19 cellular contexts compared by ENCODE assay signal in the genomic region with DNA sequence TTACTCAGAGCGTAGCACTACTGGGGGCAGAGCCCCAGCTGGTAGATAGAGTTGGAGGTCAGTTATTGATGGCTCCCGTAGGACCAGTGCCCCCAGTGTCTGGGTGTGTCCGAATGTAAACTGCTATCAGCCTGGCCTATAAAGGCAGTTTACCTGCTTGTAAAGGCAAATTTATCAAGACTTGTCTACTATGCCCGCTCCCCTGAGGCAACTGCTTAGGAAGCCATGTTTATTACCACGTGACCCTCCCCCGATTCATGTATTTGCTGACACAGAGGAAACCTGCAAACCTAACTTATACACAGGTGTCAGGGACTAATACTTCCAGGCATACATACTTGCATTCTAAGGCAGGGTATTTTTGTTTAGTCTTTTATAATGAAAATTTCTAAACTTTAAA. TPM values are rescaled to one million over a fixed set of nuclear protein-coding genes. Genes with fewer than 3 reads are reported as not detected.
A peak's percentile ranks its signal among the peaks of the same experiment; 100 is the strongest.
DNase-seq lines count a peak whose midpoint lies in the region; ATAC-seq, FAIRE-seq and TF ChIP-seq lines count a peak whose summit lies in the region.
"Had no signal": no experiment of that assay in that cellular context is flagged by ENCODE, and none has a peak within 500 bp of the region (broad histone marks: within the 10 kb centered on the region; RNA-seq: fewer than 3 reads in every experiment).

No MANE protein-coding gene starts in this region.

- H3K27me3 ChIP-seq in HepG2 (ENCODE audit: control insufficient read depth in 1 of 2, insufficient read depth in 2 of 2, low read length in 2 of 2) (no peaks in the 10 kb centered on the region), right lobe of liver (no peaks in the 10 kb centered on the region), transverse colon (no peaks in the 10 kb centered on the region)
- H3K27me3 ChIP-seq: adrenal gland had no signal

- H3K4me3 ChIP-seq in HepG2 (replicated peaks in 1 of 3; ENCODE audit: insufficient read depth in 1 of 3, low read depth in 2 of 3, low read length in 3 of 3) (peak overlapping the region; percentile 44 to 55 (median 51); a peak in 5 of 6 replicates), right lobe of liver (no peak overlapping the region), transverse colon (peak overlapping the region in 2 of 4 donors; percentile 33 to 57)
- H3K4me3 ChIP-seq: adrenal gland, HAP-1, prostate gland had no signal

- POLR2A ChIA-PET in HepG2 (lab: Yijun Ruan, JAX), result no interaction called here

- H3K27ac ChIP-seq in HepG2 (ENCODE audit: extremely low read length, insufficient read depth, low read length), result no peak overlapping the region
- no peak overlapping the region for H3K27ac ChIP-seq in right lobe of liver
- peak overlapping the region; percentile 89 to 92 (median 89) for H3K27ac ChIP-seq in transverse colon
- H3K27ac ChIP-seq: adrenal gland, prostate gland had no signal

- H4K20me1 ChIP-seq in HepG2 (ENCODE audit: insufficient read depth, low read length), result no peaks in the 10 kb centered on the region

- H2AFZ ChIP-seq in HepG2 (ENCODE audit: low read length), result peak overlapping the region; percentile 86

- intact Hi-C loops in HepG2 (cut with micrococcal nuclease; ENCODE audit: unreplicated experiment), result no loop called here
- intact Hi-C loops in right lobe of liver (cut with DNase I), result no loop called here
- intact Hi-C loops in transverse colon (cut with DNase I; ENCODE audit: low total_unique reads), result no loop called here

- TF ChIP-seq RAD21 in HepG2 (CRISPR knock-in tag; IDR thresholded peaks at IDR 0.05), result no peak

- BruUV-seq in HepG2 (replicated peaks; lab: Mats Ljungman, UMichigan), result no TSS peak

- DNase-seq in HepG2 (ENCODE audit: low spot score) (no peak), right lobe of liver (no peak), transverse colon (peak; percentile 53)
- DNase-seq: ACHN; activated CD8-positive, alpha-beta T cell treated with anti-CD3 and anti-CD28 coated beads for 36 hours; adrenal gland; CD4-positive, alpha-beta memory T cell; central memory CD4-positive, alpha-beta T cell; foreskin melanocyte; left ventricle myocardium superior; naive thymus-derived CD4-positive, alpha-beta T cell; NCI-H345; stimulated activated CD4-positive, alpha-beta T cell treated with anti-CD3 and anti-CD28 coated beads, Interleukin-12 subunit alpha, Interleukin-12 subunit beta, amount 100 ng/mL, for 4 hours had no signal

- TF ChIP-seq POLR2A in HepG2 (IDR thresholded peaks at IDR 0.05; ENCODE audit: insufficient read depth in 1 of 2, low read depth in 2 of 2, low read length in 2 of 2) (no peak), right lobe of liver (IDR thresholded peaks at IDR 0.05) (no peak), transverse colon (IDR thresholded peaks at IDR 0.05) (no peak)

- in situ Hi-C loops in HepG2 (cut with HindIII; ENCODE audit: extremely low pct_ligation_motif_present, low pct_unique_long_range_greater_than_20kb) (no loop called here), transverse colon (cut with MboI; ENCODE audit: low pct_ligation_motif_present in 1 of 4, low pct_unique_long_range_greater_than_20kb in 1 of 4, low sequenced_read_pairs in 3 of 4) (no loop called here)

- no peak for FAIRE-seq in HepG2 (lab: Jason Lieb, UNC)
- FAIRE-seq: GM12892 had no signal

- TF ChIP-seq CTCF in HepG2 (CRISPR knock-in tag; IDR thresholded peaks at IDR 0.05), result no peak
- TF ChIP-seq CTCF in right lobe of liver (IDR thresholded peaks at IDR 0.05), result no peak
- no peak for TF ChIP-seq CTCF in transverse colon (IDR thresholded peaks at IDR 0.05)

- no peaks in the 10 kb centered on the region for H3K9me3 ChIP-seq in HepG2 (ENCODE audit: low read length)
- H3K9me3 ChIP-seq in right lobe of liver, result no peaks in the 10 kb centered on the region
- H3K9me3 ChIP-seq in transverse colon, result no peaks in the 10 kb centered on the region
- H3K9me3 ChIP-seq: adrenal gland, HAP-1, prostate gland had no signal

- CTCF ChIA-PET in HepG2 (lab: Yijun Ruan, JAX; ENCODE audit: low intra/inter-chr PET ratio, low total read pairs), result no interaction called here

- peak; percentile 44; the same call in 1 of the 3 replicates for ATAC-seq in HepG2
- ATAC-seq in right lobe of liver, result no peak
- ATAC-seq in HG02970 (IDR thresholded peaks at IDR 0.05; ENCODE audit: low FRiP score, unreplicated experiment), result no peak
- ATAC-seq: activated CD8-positive, alpha-beta T cell treated with anti-CD3 and anti-CD28 coated beads for 36 hours; activated T-helper 17 cell treated with anti-CD3 and anti-CD28 coated beads, Interleukin-2, amount 50 U/mL, for 72 hours; left ventricle myocardium superior; naive thymus-derived CD4-positive, alpha-beta T cell; Panc1 had no signal

- TF ChIP-seq EP300 in HepG2 (IDR thresholded peaks at IDR 0.05; ENCODE audit: low read depth in 2 of 2, low read length in 2 of 2) (no peak), HepG2 (CRISPR knock-in tag; IDR thresholded peaks at IDR 0.05; ENCODE audit: borderline replicate concordance) (no peak), transverse colon (IDR thresholded peaks at IDR 0.05; ENCODE audit: low read depth) (no peak)

- peak overlapping the region; percentile 43 for H3K9ac ChIP-seq in HepG2 (ENCODE audit: insufficient read depth, low read depth, low read length)

- peak overlapping the region; percentile 73 for H3K4me2 ChIP-seq in HepG2 (ENCODE audit: low read depth, low read length)

- 27% methylated on average over 5 of the region's 6 CpGs for WGBS in HepG2 (ENCODE audit: low lambda C conversion rate)
- no CpG with 5 or more reads among the region's 6 CpGs for WGBS in right lobe of liver (ENCODE audit: insufficient coverage, low coverage, low lambda C conversion rate, missing lambda C conversion rate)
- 33 to 53% methylated on average over 3 to 6 of the region's 6 CpGs for WGBS in transverse colon (ENCODE audit: low coverage in 1 of 2), 2 donors

- H3K79me2 ChIP-seq in HepG2 (ENCODE audit: insufficient read depth, low read length), result no peaks in the 10 kb centered on the region

- H3K36me3 ChIP-seq in HepG2 (replicated peaks in 1 of 2; ENCODE audit: control insufficient read depth in 1 of 2, insufficient read depth in 2 of 2, low read length in 2 of 2), result no peaks in the 10 kb centered on the region
- H3K36me3 ChIP-seq in right lobe of liver, result no peaks in the 10 kb centered on the region
- no peaks in the 10 kb centered on the region for H3K36me3 ChIP-seq in transverse colon
- H3K36me3 ChIP-seq: adrenal gland, HAP-1, prostate gland had no signal

- H3K4me1 ChIP-seq in HepG2 (ENCODE audit: insufficient read depth, low read length) (peaks cover 60% of the 10 kb centered on the region), right lobe of liver (no peaks in the 10 kb centered on the region), transverse colon (peaks cover 0 to 32% (median 20%) of the 10 kb centered on the region in 4 donors)
- H3K4me1 ChIP-seq: adrenal gland, HAP-1, prostate gland had no signal

RNA-seq across cellular contexts. Expression of a gene that starts 0.6 kb away (rescaled TPM):
- total RNA-seq in HepG2 (2016; rRNA removed; fragmentation: Illumina TruSeq; extraction: Trizol), result 0.49 and 0.53 TPM in 2 replicates
- total RNA-seq in HepG2 (2016; cell fraction: cytosol; rRNA removed; fragmentation: Illumina TruSeq; extraction: Trizol; ENCODE audit: low read depth), result not detected in 2 replicates
- 0.52 and 0.55 TPM in 2 replicates for total RNA-seq in HepG2 (2016; cell fraction: insoluble cytoplasmic fraction; rRNA removed; fragmentation: Illumina TruSeq; extraction: Trizol)
- total RNA-seq in HepG2 (2016; cell fraction: membrane; rRNA removed; fragmentation: Illumina TruSeq; extraction: Trizol), result 0.34 TPM in 2 replicates
- total RNA-seq in HepG2 (2016; cell fraction: nucleus; rRNA removed; fragmentation: Illumina TruSeq; extraction: Trizol), result not detected in 2 replicates
- polyA plus RNA-seq in HepG2 (2011; rRNA removed), result 0.47 and 0.55 TPM in 2 replicates
- 0.81 and 0.82 TPM in 2 replicates for polyA plus RNA-seq in HepG2 (2011; cell fraction: cytosol; rRNA removed)
- polyA plus RNA-seq in HepG2 (2011; cell fraction: nucleus; rRNA removed), result 0.35 and 0.62 TPM in 2 replicates
- polyA plus RNA-seq in HepG2 (2012), result 0.68 TPM in 2 replicates
- polyA plus RNA-seq in HepG2 (2016; cell fraction: cytosol; fragmentation: Illumina TruSeq; extraction: Trizol; ENCODE audit: low read depth), result not detected in 2 replicates
- polyA plus RNA-seq in HepG2 (2016; cell fraction: insoluble cytoplasmic fraction; fragmentation: Illumina TruSeq; extraction: Trizol; ENCODE audit: low read depth), result 0.46 and 0.48 TPM in 2 replicates
- polyA plus RNA-seq in HepG2 (2016; cell fraction: membrane; fragmentation: Illumina TruSeq; extraction: Trizol; ENCODE audit: low read depth), result not detected in 2 replicates
- not detected in 2 replicates for polyA plus RNA-seq in HepG2 (2016; cell fraction: nucleus; fragmentation: Illumina TruSeq; extraction: Trizol; ENCODE audit: insufficient read depth, low read depth)
- 0.21 TPM in 1 of 2 replicates, not detected in the other for polyA minus RNA-seq in HepG2 (2011; rRNA and poly(A)+ RNA removed; ENCODE audit: low replicate concordance)
- polyA minus RNA-seq in HepG2 (2011; cell fraction: cytosol; rRNA and poly(A)+ RNA removed), result not detected in 2 replicates
- polyA minus RNA-seq in HepG2 (2011; cell fraction: nucleus; rRNA and poly(A)+ RNA removed), result 0.87 TPM in 1 of 2 replicates, not detected in the other
- not detected for total RNA-seq in right lobe of liver
- 100 to 1,000 TPM in 3 of 4 donors, 10 to 100 TPM in 1; 19.5 to 256 (median 144) TPM for total RNA-seq in transverse colon
- total RNA-seq: activated CD8-positive, alpha-beta T cell treated with anti-CD3 and anti-CD28 coated beads for 36 hours; activated T-helper 17 cell treated with anti-CD3 and anti-CD28 coated beads, Interleukin-2, amount 50 U/mL, for 72 hours; adrenal gland; CD4-positive, alpha-beta memory T cell; left ventricle myocardium superior; naive thymus-derived CD4-positive, alpha-beta T cell had no signal
- polyA plus RNA-seq: adrenal gland; CD4-positive, alpha-beta memory T cell; naive thymus-derived CD4-positive, alpha-beta T cell had no signal

RNA-seq across cellular contexts. Expression of a gene that starts 14.7 kb away (rescaled TPM):
- 0.45 and 0.49 TPM in 2 replicates for total RNA-seq in HepG2 (2016; rRNA removed; fragmentation: Illumina TruSeq; extraction: Trizol)
- total RNA-seq in HepG2 (2016; cell fraction: cytosol; rRNA removed; fragmentation: Illumina TruSeq; extraction: Trizol; ENCODE audit: low read depth), result 0.10 and 0.44 TPM in 2 replicates
- 0.21 and 0.50 TPM in 2 replicates for total RNA-seq in HepG2 (2016; cell fraction: insoluble cytoplasmic fraction; rRNA removed; fragmentation: Illumina TruSeq; extraction: Trizol)
- 0.14 and 0.25 TPM in 2 replicates for total RNA-seq in HepG2 (2016; cell fraction: membrane; rRNA removed; fragmentation: Illumina TruSeq; extraction: Trizol)
- 0.88 and 2.1 TPM in 2 replicates for total RNA-seq in HepG2 (2016; cell fraction: nucleus; rRNA removed; fragmentation: Illumina TruSeq; extraction: Trizol)
- polyA plus RNA-seq in HepG2 (2011; rRNA removed), result 2.5 and 2.8 TPM in 2 replicates
- 3.4 and 3.9 TPM in 2 replicates for polyA plus RNA-seq in HepG2 (2011; cell fraction: cytosol; rRNA removed)
- polyA plus RNA-seq in HepG2 (2011; cell fraction: nucleus; rRNA removed), result 7.6 and 10.2 TPM in 2 replicates
- 2.7 and 2.9 TPM in 2 replicates for polyA plus RNA-seq in HepG2 (2012)
- 0.20 and 0.25 TPM in 2 replicates for polyA plus RNA-seq in HepG2 (2016; cell fraction: cytosol; fragmentation: Illumina TruSeq; extraction: Trizol; ENCODE audit: low read depth)
- polyA plus RNA-seq in HepG2 (2016; cell fraction: insoluble cytoplasmic fraction; fragmentation: Illumina TruSeq; extraction: Trizol; ENCODE audit: low read depth), result 0.21 and 0.37 TPM in 2 replicates
- 0.24 and 0.43 TPM in 2 replicates for polyA plus RNA-seq in HepG2 (2016; cell fraction: membrane; fragmentation: Illumina TruSeq; extraction: Trizol; ENCODE audit: low read depth)
- 3.0 TPM in 2 replicates for polyA plus RNA-seq in HepG2 (2016; cell fraction: nucleus; fragmentation: Illumina TruSeq; extraction: Trizol; ENCODE audit: insufficient read depth, low read depth)
- 0.37 and 3.2 TPM in 2 replicates for polyA minus RNA-seq in HepG2 (2011; rRNA and poly(A)+ RNA removed; ENCODE audit: low replicate concordance)
- 2.2 TPM in 2 replicates for polyA minus RNA-seq in HepG2 (2011; cell fraction: cytosol; rRNA and poly(A)+ RNA removed)
- polyA minus RNA-seq in HepG2 (2011; cell fraction: nucleus; rRNA and poly(A)+ RNA removed), result 1.0 and 2.6 TPM in 2 replicates
- total RNA-seq in right lobe of liver, result 1 to 10 TPM; 1.1 to 7.9 (median 3.0) TPM
- 100 to 1,000 TPM; 285 to 729 (median 580) TPM for total RNA-seq in transverse colon

RNA-seq across cellular contexts. Expression of a gene that starts 21.9 kb away (rescaled TPM):
- total RNA-seq in HepG2 (2016; rRNA removed; fragmentation: Illumina TruSeq; extraction: Trizol) (26.5 and 30.2 TPM in 2 replicates), right lobe of liver (10 to 100 TPM in 5 of 6 experiments, 1 to 10 TPM in 1; 7.8 to 23.7 (median 17.7) TPM), transverse colon (10 to 100 TPM in 3 of 4 donors, 1 to 10 TPM in 1; 6.0 to 56.9 (median 22.3) TPM)
- 6.4 and 7.8 TPM in 2 replicates for total RNA-seq in HepG2 (2016; cell fraction: cytosol; rRNA removed; fragmentation: Illumina TruSeq; extraction: Trizol; ENCODE audit: low read depth)
- 30.1 and 30.4 TPM in 2 replicates for total RNA-seq in HepG2 (2016; cell fraction: insoluble cytoplasmic fraction; rRNA removed; fragmentation: Illumina TruSeq; extraction: Trizol)
- 7.4 and 8.6 TPM in 2 replicates for total RNA-seq in HepG2 (2016; cell fraction: membrane; rRNA removed; fragmentation: Illumina TruSeq; extraction: Trizol)
- 17.9 and 19.3 TPM in 2 replicates for total RNA-seq in HepG2 (2016; cell fraction: nucleus; rRNA removed; fragmentation: Illumina TruSeq; extraction: Trizol)
- polyA plus RNA-seq in HepG2 (2011; rRNA removed), result 22.2 and 23.0 TPM in 2 replicates
- 25.4 and 31.1 TPM in 2 replicates for polyA plus RNA-seq in HepG2 (2011; cell fraction: cytosol; rRNA removed)
- polyA plus RNA-seq in HepG2 (2011; cell fraction: nucleus; rRNA removed), result 71.0 and 88.9 TPM in 2 replicates
- polyA plus RNA-seq in HepG2 (2012), result 15.6 and 17.8 TPM in 2 replicates
- 4.4 TPM in 2 replicates for polyA plus RNA-seq in HepG2 (2016; cell fraction: cytosol; fragmentation: Illumina TruSeq; extraction: Trizol; ENCODE audit: low read depth)
- 27.5 and 28.1 TPM in 2 replicates for polyA plus RNA-seq in HepG2 (2016; cell fraction: insoluble cytoplasmic fraction; fragmentation: Illumina TruSeq; extraction: Trizol; ENCODE audit: low read depth)
- 3.8 and 5.1 TPM in 2 replicates for polyA plus RNA-seq in HepG2 (2016; cell fraction: membrane; fragmentation: Illumina TruSeq; extraction: Trizol; ENCODE audit: low read depth)
- polyA plus RNA-seq in HepG2 (2016; cell fraction: nucleus; fragmentation: Illumina TruSeq; extraction: Trizol; ENCODE audit: insufficient read depth, low read depth), result 36.5 and 39.9 TPM in 2 replicates
- polyA minus RNA-seq in HepG2 (2011; rRNA and poly(A)+ RNA removed; ENCODE audit: low replicate concordance), result 9.9 and 24.8 TPM in 2 replicates
- 5.3 and 10.7 TPM in 2 replicates for polyA minus RNA-seq in HepG2 (2011; cell fraction: cytosol; rRNA and poly(A)+ RNA removed)
- 27.2 and 33.7 TPM in 2 replicates for polyA minus RNA-seq in HepG2 (2011; cell fraction: nucleus; rRNA and poly(A)+ RNA removed)

RNA-seq across cellular contexts. Expression of a gene that starts 22.3 kb away (rescaled TPM):
- total RNA-seq in HepG2 (2016; rRNA removed; fragmentation: Illumina TruSeq; extraction: Trizol), result 19.2 and 23.3 TPM in 2 replicates
- 8.3 and 9.4 TPM in 2 replicates for total RNA-seq in HepG2 (2016; cell fraction: cytosol; rRNA removed; fragmentation: Illumina TruSeq; extraction: Trizol; ENCODE audit: low read depth)
- 18.8 and 22.2 TPM in 2 replicates for total RNA-seq in HepG2 (2016; cell fraction: insoluble cytoplasmic fraction; rRNA removed; fragmentation: Illumina TruSeq; extraction: Trizol)
- total RNA-seq in HepG2 (2016; cell fraction: membrane; rRNA removed; fragmentation: Illumina TruSeq; extraction: Trizol), result 14.4 and 14.9 TPM in 2 replicates
- total RNA-seq in HepG2 (2016; cell fraction: nucleus; rRNA removed; fragmentation: Illumina TruSeq; extraction: Trizol), result 20.2 and 21.1 TPM in 2 replicates
- polyA plus RNA-seq in HepG2 (2011; rRNA removed), result 44.0 and 55.3 TPM in 2 replicates
- 40.1 and 40.5 TPM in 2 replicates for polyA plus RNA-seq in HepG2 (2011; cell fraction: cytosol; rRNA removed)
- polyA plus RNA-seq in HepG2 (2011; cell fraction: nucleus; rRNA removed), result 167 and 208 TPM in 2 replicates
- polyA plus RNA-seq in HepG2 (2012), result 19.2 and 22.5 TPM in 2 replicates
- 6.8 and 9.0 TPM in 2 replicates for polyA plus RNA-seq in HepG2 (2016; cell fraction: cytosol; fragmentation: Illumina TruSeq; extraction: Trizol; ENCODE audit: low read depth)
- 21.3 TPM in 2 replicates for polyA plus RNA-seq in HepG2 (2016; cell fraction: insoluble cytoplasmic fraction; fragmentation: Illumina TruSeq; extraction: Trizol; ENCODE audit: low read depth)
- 11.2 and 14.4 TPM in 2 replicates for polyA plus RNA-seq in HepG2 (2016; cell fraction: membrane; fragmentation: Illumina TruSeq; extraction: Trizol; ENCODE audit: low read depth)
- 60.8 and 65.3 TPM in 2 replicates for polyA plus RNA-seq in HepG2 (2016; cell fraction: nucleus; fragmentation: Illumina TruSeq; extraction: Trizol; ENCODE audit: insufficient read depth, low read depth)
- 25.9 and 65.3 TPM in 2 replicates for polyA minus RNA-seq in HepG2 (2011; rRNA and poly(A)+ RNA removed; ENCODE audit: low replicate concordance)
- polyA minus RNA-seq in HepG2 (2011; cell fraction: cytosol; rRNA and poly(A)+ RNA removed), result 7.5 and 9.9 TPM in 2 replicates
- 24.6 and 30.2 TPM in 2 replicates for polyA minus RNA-seq in HepG2 (2011; cell fraction: nucleus; rRNA and poly(A)+ RNA removed)
- total RNA-seq in right lobe of liver, result 10 to 100 TPM; 11.5 to 49.3 (median 19.5) TPM
- total RNA-seq in transverse colon, result 10 to 100 TPM; 61.2 to 91.6 (median 69.9) TPM

RNA-seq across cellular contexts. Expression of a gene that starts 44.9 kb away (rescaled TPM):
- 0.15 and 0.18 TPM in 2 replicates for total RNA-seq in HepG2 (2016; rRNA removed; fragmentation: Illumina TruSeq; extraction: Trizol)
- total RNA-seq in HepG2 (2016; cell fraction: cytosol; rRNA removed; fragmentation: Illumina TruSeq; extraction: Trizol; ENCODE audit: low read depth), result not detected in 2 replicates
- total RNA-seq in HepG2 (2016; cell fraction: insoluble cytoplasmic fraction; rRNA removed; fragmentation: Illumina TruSeq; extraction: Trizol), result 0.15 TPM in 1 of 2 replicates, not detected in the other
- total RNA-seq in HepG2 (2016; cell fraction: membrane; rRNA removed; fragmentation: Illumina TruSeq; extraction: Trizol), result 0.09 and 0.10 TPM in 2 replicates
- total RNA-seq in HepG2 (2016; cell fraction: nucleus; rRNA removed; fragmentation: Illumina TruSeq; extraction: Trizol), result not detected in 2 replicates
- polyA plus RNA-seq in HepG2 (2011; rRNA removed), result 0.07 and 0.17 TPM in 2 replicates
- 0.08 and 0.09 TPM in 2 replicates for polyA plus RNA-seq in HepG2 (2011; cell fraction: cytosol; rRNA removed)
- polyA plus RNA-seq in HepG2 (2011; cell fraction: nucleus; rRNA removed), result not detected in 2 replicates
- polyA plus RNA-seq in HepG2 (2012), result not detected in 2 replicates
- polyA plus RNA-seq in HepG2 (2016; cell fraction: cytosol; fragmentation: Illumina TruSeq; extraction: Trizol; ENCODE audit: low read depth), result 0.07 TPM in 1 of 2 replicates, not detected in the other
- 0.17 and 0.19 TPM in 2 replicates for polyA plus RNA-seq in HepG2 (2016; cell fraction: insoluble cytoplasmic fraction; fragmentation: Illumina TruSeq; extraction: Trizol; ENCODE audit: low read depth)
- 0.10 TPM in 1 of 2 replicates, not detected in the other for polyA plus RNA-seq in HepG2 (2016; cell fraction: membrane; fragmentation: Illumina TruSeq; extraction: Trizol; ENCODE audit: low read depth)
- polyA plus RNA-seq in HepG2 (2016; cell fraction: nucleus; fragmentation: Illumina TruSeq; extraction: Trizol; ENCODE audit: insufficient read depth, low read depth), result 0.27 and 0.37 TPM in 2 replicates
- 43.4 TPM in 1 of 2 replicates, not detected in the other for polyA minus RNA-seq in HepG2 (2011; rRNA and poly(A)+ RNA removed; ENCODE audit: low replicate concordance)
- 0.40 and 0.70 TPM in 2 replicates for polyA minus RNA-seq in HepG2 (2011; cell fraction: cytosol; rRNA and poly(A)+ RNA removed)
- polyA minus RNA-seq in HepG2 (2011; cell fraction: nucleus; rRNA and poly(A)+ RNA removed), result not detected in 2 replicates
- total RNA-seq in right lobe of liver, result not detected
- total RNA-seq in transverse colon, result 1 to 10 TPM; 2.7 to 6.7 (median 4.0) TPM
- total RNA-seq: CD4-positive, alpha-beta memory T cell; left ventricle myocardium superior had no signal
- polyA plus RNA-seq: CD4-positive, alpha-beta memory T cell; naive thymus-derived CD4-positive, alpha-beta T cell had no signal

Comparison
In these comparisons a context has a peak if more than half of its experiments do, and no peak if none do; other contexts are left out.
1. H3K4me3 ChIP-seq: peak in HepG2 (3 of 3); none in right lobe of liver (0 of 3).
2. H3K27ac ChIP-seq: peak in transverse colon (4 of 4); none in HepG2 (single experiment) and right lobe of liver (0 of 3).
3. RNA of a gene that starts 0.6 kb away (total RNA-seq): 19.5 to 256 TPM in transverse colon; 0.34 to 0.55 TPM in HepG2 and not detected in right lobe of liver; every median in the first group is over 10 times any median in the second.
4. RNA of a gene that starts 14.7 kb away (total RNA-seq): 285 to 729 TPM in transverse colon; 1.1 to 7.9 TPM in right lobe of liver and 0.10 to 2.1 TPM in HepG2; every median in the first group is over 10 times any median in the second.